ENCODE assay signal across 20 cellular contexts in the genomic region with DNA sequence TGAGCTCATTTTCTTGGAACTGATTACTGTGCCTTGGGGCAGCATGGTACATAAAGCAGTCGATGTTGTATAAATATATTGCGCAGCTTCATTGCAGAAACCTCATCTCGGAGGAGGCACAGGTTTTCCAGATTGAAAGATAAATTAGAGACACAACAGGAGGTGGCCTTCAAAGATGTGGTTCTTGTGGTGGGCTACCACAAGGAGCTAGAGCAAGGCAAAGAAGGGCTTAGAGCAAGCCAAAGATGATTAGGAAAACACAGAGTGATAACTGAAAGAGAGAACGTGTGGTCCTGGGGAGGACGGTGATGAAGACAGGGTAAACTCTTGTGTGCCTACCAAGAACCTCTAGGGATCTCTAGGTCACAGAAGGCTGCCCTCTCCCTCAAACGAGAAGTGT.
DNase-seq lines count a peak whose midpoint lies in the region; ATAC-seq and TF ChIP-seq lines count a peak whose summit lies in the region.
"Had no signal": no experiment of that assay in that cellular context is flagged by ENCODE, and none has a peak within 500 bp of the region (broad histone marks: within the 10 kb centered on the region; RNA-seq: fewer than 3 reads in every experiment).

No MANE protein-coding gene starts in this region.

- DNase-seq in activated CD4-positive, alpha-beta T cell treated with anti-CD3 and anti-CD28 coated beads for 36 hours: no peak
- no peak for DNase-seq in activated CD4-positive, alpha-beta T cell treated with anti-CD3 and anti-CD28 coated beads for 48 hours
- no peak for DNase-seq in activated CD8-positive, alpha-beta T cell treated with anti-CD3 and anti-CD28 coated beads, Interleukin-2, amount 10 ng/mL, durations not matched to agents 7 days and 5 days
- DNase-seq in coronary artery (ENCODE audit: low spot score) (no peak), sciatic nerve (ENCODE audit: low spot score) (no peak), left lobe of liver (ENCODE audit: low spot score) (no peak)
- no peak for DNase-seq in stimulated activated naive CD8-positive, alpha-beta T cell treated with anti-CD3 and anti-CD28 coated beads, Interleukin-15, amount 100 ng/mL, for 72 hours
- DNase-seq: BE2C; CD8-positive, alpha-beta T cell; GDM1; GOT3; HFFc6; NCI-H1436 treated with DMSO at 0.1 percent for 48 hours; NCI-H2081; NCI-H748 treated with DMSO at 0.1 percent for 48 hours; PC-3 had no signal

- intact Hi-C loops in activated CD4-positive, alpha-beta T cell treated with anti-CD3 and anti-CD28 coated beads for 36 hours (cut with DNase I, micrococcal nuclease): no loop called here
- intact Hi-C loops in sciatic nerve (cut with DNase I): no loop called here

- CTCF ChIA-PET in activated CD4-positive, alpha-beta T cell treated with anti-CD3 and anti-CD28 coated beads for 36 hours (lab: Charles Lee): no interaction called here
- CTCF ChIA-PET in activated CD8-positive, alpha-beta T cell treated with anti-CD3 and anti-CD28 coated beads, Interleukin-2, amount 10 ng/mL, durations not matched to agents 7 days and 5 days (lab: Charles Lee): no interaction called here

- peak overlapping the region; percentile 65 to 72 for H3K27ac ChIP-seq in coronary artery
- H3K27ac ChIP-seq: 22Rv1 had no signal

- POLR2A ChIA-PET in activated CD4-positive, alpha-beta T cell treated with anti-CD3 and anti-CD28 coated beads for 36 hours (lab: Charles Lee): no interaction called here
- POLR2A ChIA-PET in activated CD8-positive, alpha-beta T cell treated with anti-CD3 and anti-CD28 coated beads, Interleukin-2, amount 10 ng/mL, durations not matched to agents 7 days and 5 days (lab: Charles Lee): no interaction called here

- H3K27ac Mint-ChIP-seq in activated CD4-positive, alpha-beta T cell treated with anti-CD3 and anti-CD28 coated beads for 36 hours: peak overlapping the region; percentile 21
- H3K27ac Mint-ChIP-seq in activated CD8-positive, alpha-beta T cell treated with anti-CD3 and anti-CD28 coated beads, Interleukin-2, amount 10 ng/mL, durations not matched to agents 7 days and 5 days: no peak overlapping the region
- H3K27ac Mint-ChIP-seq in stimulated activated naive CD8-positive, alpha-beta T cell treated with anti-CD3 and anti-CD28 coated beads, Interleukin-15, amount 100 ng/mL, for 72 hours: no peak overlapping the region
- H3K27ac Mint-ChIP-seq: CD8-positive, alpha-beta T cell; HFFc6; IgD-negative memory B cell had no signal

- no peaks in the 10 kb centered on the region for H3K36me3 Mint-ChIP-seq in activated CD4-positive, alpha-beta T cell treated with anti-CD3 and anti-CD28 coated beads for 36 hours (ENCODE audit: low read depth)
- no peaks in the 10 kb centered on the region for H3K36me3 Mint-ChIP-seq in activated CD8-positive, alpha-beta T cell treated with anti-CD3 and anti-CD28 coated beads, Interleukin-2, amount 10 ng/mL, durations not matched to agents 7 days and 5 days (ENCODE audit: low read depth)
- H3K36me3 Mint-ChIP-seq: CD8-positive, alpha-beta T cell had no signal

- TF ChIP-seq CTCF in coronary artery (IDR thresholded peaks at IDR 0.05): no peak

- no peak overlapping the region for H3K4me3 Mint-ChIP-seq in activated CD4-positive, alpha-beta T cell treated with anti-CD3 and anti-CD28 coated beads for 36 hours
- no peak overlapping the region for H3K4me3 Mint-ChIP-seq in activated CD8-positive, alpha-beta T cell treated with anti-CD3 and anti-CD28 coated beads, Interleukin-2, amount 10 ng/mL, durations not matched to agents 7 days and 5 days
- H3K4me3 Mint-ChIP-seq in stimulated activated naive CD8-positive, alpha-beta T cell treated with anti-CD3 and anti-CD28 coated beads, Interleukin-15, amount 100 ng/mL, for 72 hours: peak overlapping the region in 1 of 2 donors; percentile 32
- H3K4me3 Mint-ChIP-seq: CD8-positive, alpha-beta T cell; HFFc6; IgD-negative memory B cell had no signal

- H3K27me3 Mint-ChIP-seq in activated CD4-positive, alpha-beta T cell treated with anti-CD3 and anti-CD28 coated beads for 36 hours: peaks cover 5% of the 10 kb centered on the region
- H3K27me3 Mint-ChIP-seq in activated CD8-positive, alpha-beta T cell treated with anti-CD3 and anti-CD28 coated beads, Interleukin-2, amount 10 ng/mL, durations not matched to agents 7 days and 5 days (ENCODE audit: low read depth): peaks cover 4% of the 10 kb centered on the region
- peaks cover 26% of the 10 kb centered on the region for H3K27me3 Mint-ChIP-seq in stimulated activated naive CD8-positive, alpha-beta T cell treated with anti-CD3 and anti-CD28 coated beads, Interleukin-15, amount 100 ng/mL, for 72 hours
- H3K27me3 Mint-ChIP-seq: IgD-negative memory B cell had no signal

- H3K9me3 Mint-ChIP-seq in activated CD4-positive, alpha-beta T cell treated with anti-CD3 and anti-CD28 coated beads for 36 hours (ENCODE audit: low read depth): no peaks in the 10 kb centered on the region
- no peaks in the 10 kb centered on the region for H3K9me3 Mint-ChIP-seq in activated CD8-positive, alpha-beta T cell treated with anti-CD3 and anti-CD28 coated beads, Interleukin-2, amount 10 ng/mL, durations not matched to agents 7 days and 5 days (ENCODE audit: insufficient read depth)
- H3K9me3 Mint-ChIP-seq in stimulated activated naive CD8-positive, alpha-beta T cell treated with anti-CD3 and anti-CD28 coated beads, Interleukin-15, amount 100 ng/mL, for 72 hours: no peaks in the 10 kb centered on the region
- H3K9me3 Mint-ChIP-seq: CD8-positive, alpha-beta T cell had no signal

- no peak overlapping the region for H3K4me3 ChIP-seq in coronary artery
- H3K4me3 ChIP-seq: GM12878 had no signal

- ATAC-seq in activated CD4-positive, alpha-beta T cell treated with anti-CD3 and anti-CD28 coated beads for 36 hours: no peak
- ATAC-seq in activated CD8-positive, alpha-beta T cell treated with anti-CD3 and anti-CD28 coated beads, Interleukin-2, amount 10 ng/mL, durations not matched to agents 7 days and 5 days: peak; percentile 27
- ATAC-seq in stimulated activated naive CD8-positive, alpha-beta T cell treated with anti-CD3 and anti-CD28 coated beads, Interleukin-15, amount 100 ng/mL, for 72 hours: peak; percentile 50
- no peak for ATAC-seq in HG02884 (IDR thresholded peaks at IDR 0.05; ENCODE audit: unreplicated experiment)
- no peak for ATAC-seq in sciatic nerve
- no peak for ATAC-seq in left lobe of liver
- ATAC-seq: CD8-positive, alpha-beta T cell; GM12878; PC-3 had no signal

- H3K4me1 Mint-ChIP-seq in activated CD4-positive, alpha-beta T cell treated with anti-CD3 and anti-CD28 coated beads for 36 hours: no peaks in the 10 kb centered on the region
- H3K4me1 Mint-ChIP-seq in activated CD8-positive, alpha-beta T cell treated with anti-CD3 and anti-CD28 coated beads, Interleukin-2, amount 10 ng/mL, durations not matched to agents 7 days and 5 days (ENCODE audit: low read depth): peaks cover 14% of the 10 kb centered on the region
- peaks cover 10% of the 10 kb centered on the region for H3K4me1 Mint-ChIP-seq in stimulated activated naive CD8-positive, alpha-beta T cell treated with anti-CD3 and anti-CD28 coated beads, Interleukin-15, amount 100 ng/mL, for 72 hours

Comparison
In these comparisons a context has a peak if more than half of its experiments do, and no peak if none do; other contexts are left out.
1. ATAC-seq: peak in activated CD8-positive, alpha-beta T cell treated with anti-CD3 and anti-CD28 coated beads, Interleukin-2, amount 10 ng/mL, durations not matched to agents 7 days and 5 days (single experiment) and stimulated activated naive CD8-positive, alpha-beta T cell treated with anti-CD3 and anti-CD28 coated beads, Interleukin-15, amount 100 ng/mL, for 72 hours (single experiment); none in activated CD4-positive, alpha-beta T cell treated with anti-CD3 and anti-CD28 coated beads for 36 hours (single experiment), HG02884 (single experiment), sciatic nerve (single experiment) and left lobe of liver (single experiment).